9 cellular contexts compared by ENCODE assay signal in genomic region chr15:65318870-65319356, GRCh38. TPM values are rescaled to one million over a fixed set of nuclear protein-coding genes. Genes with fewer than 3 reads are reported as not detected.
DNase-seq lines count a peak whose midpoint lies in the region; ATAC-seq and TF ChIP-seq lines count a peak whose summit lies in the region.
"Had no signal": no experiment of that assay in that cellular context is flagged by ENCODE, and none has a peak within 500 bp of the region (broad histone marks: within the 10 kb centered on the region; RNA-seq: fewer than 3 reads in every experiment).

No MANE protein-coding gene starts in this region.

- H2AFZ ChIP-seq in SU-DHL-6 (ENCODE audit: low read depth, low read length, severe bottlenecking), result no peak overlapping the region

- H3K27me3 ChIP-seq in SU-DHL-6 (ENCODE audit: low read length), result no peaks in the 10 kb centered on the region

- no peak overlapping the region for H3K4me3 ChIP-seq in AG09309 (ENCODE audit: control insufficient read depth, low read depth, low read length)
- no peak overlapping the region for H3K4me3 ChIP-seq in SU-DHL-6 (ENCODE audit: insufficient read depth, low read length, poor library complexity, severe bottlenecking)

- H3K9me3 Mint-ChIP-seq in activated naive CD8-positive, alpha-beta T cell treated with anti-CD3 and anti-CD28 coated beads, Interleukin-2, amount 10 ng/mL, durations not matched to agents 7 days and 5 days, result no peaks in the 10 kb centered on the region

- DNase-seq in AG09309 (ENCODE audit: low read depth), result no peak
- DNase-seq in NCI-H1105 (lab: John Stamatoyannopoulos, UW), result peak; percentile 72
- peak; percentile 75 for DNase-seq in activated naive CD8-positive, alpha-beta T cell treated with anti-CD3 and anti-CD28 coated beads, Interleukin-2, amount 10 ng/mL, durations not matched to agents 7 days and 5 days
- peak; percentile 87 for DNase-seq in cardiac septum (ENCODE audit: low spot score)
- peak; percentile 56 for DNase-seq in renal cortical epithelial cell (ENCODE audit: low read depth)

- H3K27ac Mint-ChIP-seq in activated naive CD8-positive, alpha-beta T cell treated with anti-CD3 and anti-CD28 coated beads, Interleukin-2, amount 10 ng/mL, durations not matched to agents 7 days and 5 days, result no peak overlapping the region

- H3K27me3 Mint-ChIP-seq in activated naive CD8-positive, alpha-beta T cell treated with anti-CD3 and anti-CD28 coated beads, Interleukin-2, amount 10 ng/mL, durations not matched to agents 7 days and 5 days, result peaks cover 24% of the 10 kb centered on the region

- TF ChIP-seq CTCF in AG09309 (IDR thresholded peaks at IDR 0.05; ENCODE audit: control insufficient read depth, insufficient read depth, low read depth, low read length, missing control alignments) (peak; percentile 88), SU-DHL-6 (IDR thresholded peaks at IDR 0.05; ENCODE audit: insufficient read depth, low read length, poor library complexity, severe bottlenecking) (peak; percentile 55)

- H3K9me3 ChIP-seq in SU-DHL-6 (ENCODE audit: insufficient read depth, low read length), result no peaks in the 10 kb centered on the region

- H3K9ac ChIP-seq in SU-DHL-6 (ENCODE audit: low read length), result no peak overlapping the region

- H3F3A ChIP-seq in SU-DHL-6 (ENCODE audit: insufficient read depth), result no peaks in the 10 kb centered on the region

- H3K36me3 ChIP-seq in SU-DHL-6 (ENCODE audit: low read length), result no peaks in the 10 kb centered on the region

- H3K9me2 ChIP-seq in SU-DHL-6 (replicated peaks; ENCODE audit: insufficient read depth, low read length), result no peaks in the 10 kb centered on the region

- H3K36me3 Mint-ChIP-seq in activated naive CD8-positive, alpha-beta T cell treated with anti-CD3 and anti-CD28 coated beads, Interleukin-2, amount 10 ng/mL, durations not matched to agents 7 days and 5 days, result no peaks in the 10 kb centered on the region

- no peaks in the 10 kb centered on the region for H4K20me1 ChIP-seq in SU-DHL-6 (ENCODE audit: low read depth, low read length)

- POLR2A ChIA-PET in activated naive CD8-positive, alpha-beta T cell treated with anti-CD3 and anti-CD28 coated beads, Interleukin-2, amount 10 ng/mL, durations not matched to agents 7 days and 5 days (lab: Charles Lee), result interaction anchor here (4.0 kb wide), 1 partner anchor 14 kb away, joined by 23 read pairs; the partner anchor contains the start of gene RNU5B-1

- H3K4me1 Mint-ChIP-seq in activated naive CD8-positive, alpha-beta T cell treated with anti-CD3 and anti-CD28 coated beads, Interleukin-2, amount 10 ng/mL, durations not matched to agents 7 days and 5 days, result no peaks in the 10 kb centered on the region

- ATAC-seq in GM19463 (IDR thresholded peaks at IDR 0.05; ENCODE audit: unreplicated experiment) (peak; percentile 51), HG02610 (IDR thresholded peaks at IDR 0.05; ENCODE audit: unreplicated experiment) (no peak)
- peak; percentile 96 for ATAC-seq in activated naive CD8-positive, alpha-beta T cell treated with anti-CD3 and anti-CD28 coated beads, Interleukin-2, amount 10 ng/mL, durations not matched to agents 7 days and 5 days (ENCODE audit: low read depth)

- no peak overlapping the region for H3K4me3 Mint-ChIP-seq in activated naive CD8-positive, alpha-beta T cell treated with anti-CD3 and anti-CD28 coated beads, Interleukin-2, amount 10 ng/mL, durations not matched to agents 7 days and 5 days

- H3K79me2 ChIP-seq in SU-DHL-6 (ENCODE audit: insufficient read depth, low read length), result no peaks in the 10 kb centered on the region

- intact Hi-C loops in cardiac septum (cut with DNase I), result loop anchor here (1.0 kb wide), 1 partner anchor 66 kb away; no protein-coding TSS in a partner anchor

- H3K4me2 ChIP-seq in SU-DHL-6 (ENCODE audit: low read depth, low read length, poor library complexity, severe bottlenecking), result no peak overlapping the region

- H3K27ac ChIP-seq in SU-DHL-6 (ENCODE audit: low read depth, low read length), result no peak overlapping the region

RNA-seq across cellular contexts. Expression of gene RNU5B-1, which starts 14.4 kb away (rescaled TPM):
- total RNA-seq in activated naive CD8-positive, alpha-beta T cell treated with anti-CD3 and anti-CD28 coated beads, Interleukin-2, amount 10 ng/mL, durations not matched to agents 7 days and 5 days, result 10 to 100 TPM; 27.2 to 27.3 TPM
- total RNA-seq in cardiac septum (29.8 TPM), renal cortical epithelial cell (not detected in 2 replicates)
- total RNA-seq: subcutaneous adipose tissue had no signal

RNA-seq across cellular contexts. Expression of gene RNU5A-1, which starts 23.1 kb away (rescaled TPM):
- not detected for total RNA-seq in activated naive CD8-positive, alpha-beta T cell treated with anti-CD3 and anti-CD28 coated beads, Interleukin-2, amount 10 ng/mL, durations not matched to agents 7 days and 5 days
- not detected for total RNA-seq in cardiac septum
- total RNA-seq in renal cortical epithelial cell, result not detected in 2 replicates
- total RNA-seq: subcutaneous adipose tissue had no signal

RNA-seq across cellular contexts. Expression of gene PARP16, which starts 32.2 kb away (rescaled TPM):
- total RNA-seq in activated naive CD8-positive, alpha-beta T cell treated with anti-CD3 and anti-CD28 coated beads, Interleukin-2, amount 10 ng/mL, durations not matched to agents 7 days and 5 days, result 10 to 100 TPM; 17.7 to 20.4 TPM
- 4.7 TPM for total RNA-seq in cardiac septum
- total RNA-seq in renal cortical epithelial cell, result 1.7 and 4.0 TPM in 2 replicates

RNA-seq across cellular contexts. Expression of gene IGDCC3, which starts 58.9 kb away (rescaled TPM):
- total RNA-seq in activated naive CD8-positive, alpha-beta T cell treated with anti-CD3 and anti-CD28 coated beads, Interleukin-2, amount 10 ng/mL, durations not matched to agents 7 days and 5 days, result not detected
- not detected for total RNA-seq in cardiac septum
- 0.05 TPM in 1 of 2 replicates, not detected in the other for total RNA-seq in renal cortical epithelial cell
- total RNA-seq: subcutaneous adipose tissue had no signal

Comparison
In these comparisons a context has a peak if more than half of its experiments do, and no peak if none do; other contexts are left out.
1. RNA of gene RNU5B-1, which starts 14.4 kb away (total RNA-seq): 29.8 TPM in cardiac septum (single experiment) and 27.2 to 27.3 TPM in activated naive CD8-positive, alpha-beta T cell treated with anti-CD3 and anti-CD28 coated beads, Interleukin-2, amount 10 ng/mL, durations not matched to agents 7 days and 5 days; not detected in renal cortical epithelial cell; every median in the first group is over 10 times any median in the second.